ENCODE assay signal across 15 cellular contexts in genomic region chrX:145393702-145394235, GRCh38.
DNase-seq lines count a peak whose midpoint lies in the region; ATAC-seq and TF ChIP-seq lines count a peak whose summit lies in the region.
"Had no signal": no experiment of that assay in that cellular context is flagged by ENCODE, and none has a peak within 500 bp of the region (broad histone marks: within the 10 kb centered on the region; RNA-seq: fewer than 3 reads in every experiment).

No MANE protein-coding gene starts in this region.

- DNase-seq in GM10266 (ENCODE audit: extremely low spot score): no peak
- peak in 1 of 2 experiments; percentile 4 for DNase-seq in HL-60 (ENCODE audit: low read depth in 1 of 2, low spot score in 1 of 2)
- peak; percentile 0 for DNase-seq in SKM-1 (lab: John Stamatoyannopoulos, UW; ENCODE audit: unreplicated experiment)
- peak; percentile 1 for DNase-seq in kidney tubule cell (ENCODE audit: low spot score)
- no peak for DNase-seq in mesenchymal stem cell
- DNase-seq: IMR-90, NCI-H2171, SIG-M5, spleen had no signal

- no peaks in the 10 kb centered on the region for H3K4me1 ChIP-seq in mesenchymal stem cell (ENCODE audit: control insufficient read depth, insufficient read depth, low read depth, low read length)
- H3K4me1 ChIP-seq: spleen had no signal

- no peak overlapping the region for H3K9ac ChIP-seq in mesenchymal stem cell (ENCODE audit: low read length)

- peaks cover 13% of the 10 kb centered on the region for H3K9me3 ChIP-seq in mesenchymal stem cell (ENCODE audit: control insufficient read depth, low read length)

- H3K27me3 ChIP-seq in HL-60 (ENCODE audit: insufficient read depth, poor library complexity, severe bottlenecking) (no peaks in the 10 kb centered on the region), mesenchymal stem cell (ENCODE audit: control insufficient read depth in 1 of 2, insufficient read depth in 1 of 2, low read length in 2 of 2) (no peaks in the 10 kb centered on the region)
- H3K27me3 ChIP-seq: cardiac muscle cell had no signal

- no peak overlapping the region for H4K91ac ChIP-seq in mesenchymal stem cell (ENCODE audit: low read length)

- H3K79me1 ChIP-seq in mesenchymal stem cell (replicated peaks; ENCODE audit: low read length, poor library complexity, severe bottlenecking): no peaks in the 10 kb centered on the region

- H3K27ac ChIP-seq in HL-60 (replicated peaks) (no peak overlapping the region), mesenchymal stem cell (ENCODE audit: low read length, poor library complexity, severe bottlenecking) (no peak overlapping the region)
- H3K27ac ChIP-seq: cardiac muscle cell, spleen had no signal

- no peaks in the 10 kb centered on the region for H3K36me3 ChIP-seq in mesenchymal stem cell (ENCODE audit: control insufficient read depth in 1 of 2, insufficient read depth in 2 of 2, low read depth in 1 of 2, low read length in 2 of 2)
- H3K36me3 ChIP-seq: cardiac muscle cell, spleen had no signal

- no peak overlapping the region for H3K4me2 ChIP-seq in mesenchymal stem cell (ENCODE audit: low read length, poor library complexity, severe bottlenecking)

- H3K18ac ChIP-seq in mesenchymal stem cell (ENCODE audit: low read depth in 1 of 2, low read length in 2 of 2): no peak overlapping the region

- H3K4me3 ChIP-seq in HL-60 (replicated peaks; ENCODE audit: insufficient read depth, low read length): no peak overlapping the region
- H3K4me3 ChIP-seq in mesenchymal stem cell (ENCODE audit: insufficient read depth in 1 of 2, low read depth in 1 of 2, low read length in 2 of 2): no peak overlapping the region
- H3K4me3 ChIP-seq: cardiac muscle cell, spleen had no signal

- no peak overlapping the region for H2BK15ac ChIP-seq in mesenchymal stem cell (ENCODE audit: low read depth, poor library complexity, severe bottlenecking)

- no peak overlapping the region for H2BK120ac ChIP-seq in mesenchymal stem cell (ENCODE audit: low read depth, low read length)

- H2BK12ac ChIP-seq in mesenchymal stem cell (ENCODE audit: low read length in 2 of 2): no peak overlapping the region

- ATAC-seq in HG02938 (IDR thresholded peaks at IDR 0.05; ENCODE audit: unreplicated experiment): no peak
- no peak for ATAC-seq in GM21423 (IDR thresholded peaks at IDR 0.05; ENCODE audit: unreplicated experiment)
- ATAC-seq in GM18909 (IDR thresholded peaks at IDR 0.05; ENCODE audit: poor library complexity, unreplicated experiment): no peak
- ATAC-seq: activated CD4-positive, CD25-positive, alpha-beta regulatory T cell treated with anti-CD3 and anti-CD28 coated beads, Interleukin-2, amount 50 U/mL, for 24 hours; activated T-helper 17 cell treated with anti-CD3 and anti-CD28 coated beads, Interleukin-2, amount 50 U/mL, for 72 hours had no signal

- H2BK5ac ChIP-seq in mesenchymal stem cell (ENCODE audit: low read depth, low read length, poor library complexity, severe bottlenecking): no peak overlapping the region

- H2AK5ac ChIP-seq in mesenchymal stem cell (ENCODE audit: low read length, severe bottlenecking): no peak overlapping the region

- no peak overlapping the region for H3K23ac ChIP-seq in mesenchymal stem cell (ENCODE audit: low read length in 2 of 2)

- no peak overlapping the region for H4K8ac ChIP-seq in mesenchymal stem cell (ENCODE audit: low read length)

- TF ChIP-seq CTCF in GM10266 (IDR thresholded peaks at IDR 0.05; ENCODE audit: control insufficient read depth, insufficient read depth, low read depth, missing control alignments) (peak; percentile 13), HL-60 (IDR thresholded peaks at IDR 0.05; ENCODE audit: insufficient read depth, low read length) (peak; percentile 11)

- H3K4ac ChIP-seq in mesenchymal stem cell (ENCODE audit: low read depth in 1 of 2, low read length in 2 of 2): no peak overlapping the region

- H2AFZ ChIP-seq in mesenchymal stem cell (ENCODE audit: low read depth, low read length): no peak overlapping the region

- WGBS in mesenchymal stem cell: 43% methylated on average over 5 of the region's 6 CpGs

- H3K14ac ChIP-seq in mesenchymal stem cell (ENCODE audit: low read length in 2 of 2): no peak overlapping the region

Comparison
In these comparisons a context has a peak if more than half of its experiments do, and no peak if none do; other contexts are left out.
1. DNase-seq: peak in SKM-1 (single experiment) and kidney tubule cell (single experiment); none in GM10266 (single experiment) and mesenchymal stem cell (single experiment).